Comparison of ENCODE assay signal across 1 cellular context in the genomic region with DNA sequence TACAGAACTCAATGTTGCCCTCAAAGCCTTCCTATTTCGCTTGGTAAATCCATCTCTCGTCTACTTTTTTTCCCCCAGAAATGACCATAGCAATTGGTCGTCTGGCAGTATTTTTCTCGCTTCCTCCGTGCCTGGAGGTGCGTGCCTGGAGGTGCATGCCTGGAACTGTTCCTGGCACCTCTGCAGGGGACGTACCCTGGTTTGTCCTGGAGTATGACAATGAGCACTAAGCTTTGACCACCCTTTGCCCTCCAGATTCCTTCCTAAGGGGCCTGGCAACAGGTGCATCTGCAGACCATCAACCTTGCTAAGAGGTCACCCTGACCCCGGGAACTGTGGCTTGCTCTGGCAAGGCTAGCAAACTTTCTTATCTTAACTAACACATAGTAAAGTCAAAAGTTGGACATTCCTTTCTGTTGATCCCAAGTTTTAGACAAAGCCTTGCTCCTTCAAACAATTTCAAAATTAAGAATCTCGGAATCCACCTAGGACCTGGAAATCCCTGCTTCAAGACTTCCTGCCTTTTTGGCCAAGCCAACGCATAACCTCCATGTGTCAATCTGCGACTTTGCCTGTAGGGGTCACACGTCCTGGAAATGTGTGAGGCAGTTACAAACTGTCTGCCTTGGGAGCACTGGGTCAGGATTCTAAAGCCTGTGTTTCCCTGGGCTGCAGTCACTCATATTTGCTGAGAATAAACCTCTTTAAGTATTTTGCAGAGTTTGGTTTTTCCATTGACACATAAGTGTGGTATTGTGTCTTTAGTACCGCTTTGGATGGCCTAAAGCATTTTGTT.
TF ChIP-seq lines count a peak whose summit lies in the region.

No MANE protein-coding gene starts in this region.

TF ChIP-seq in neural cell, 6 proteins besides CTCF, POLR2A, EP300 and RAD21 (continued from another document):
- TF ChIP-seq, protein P1, sequence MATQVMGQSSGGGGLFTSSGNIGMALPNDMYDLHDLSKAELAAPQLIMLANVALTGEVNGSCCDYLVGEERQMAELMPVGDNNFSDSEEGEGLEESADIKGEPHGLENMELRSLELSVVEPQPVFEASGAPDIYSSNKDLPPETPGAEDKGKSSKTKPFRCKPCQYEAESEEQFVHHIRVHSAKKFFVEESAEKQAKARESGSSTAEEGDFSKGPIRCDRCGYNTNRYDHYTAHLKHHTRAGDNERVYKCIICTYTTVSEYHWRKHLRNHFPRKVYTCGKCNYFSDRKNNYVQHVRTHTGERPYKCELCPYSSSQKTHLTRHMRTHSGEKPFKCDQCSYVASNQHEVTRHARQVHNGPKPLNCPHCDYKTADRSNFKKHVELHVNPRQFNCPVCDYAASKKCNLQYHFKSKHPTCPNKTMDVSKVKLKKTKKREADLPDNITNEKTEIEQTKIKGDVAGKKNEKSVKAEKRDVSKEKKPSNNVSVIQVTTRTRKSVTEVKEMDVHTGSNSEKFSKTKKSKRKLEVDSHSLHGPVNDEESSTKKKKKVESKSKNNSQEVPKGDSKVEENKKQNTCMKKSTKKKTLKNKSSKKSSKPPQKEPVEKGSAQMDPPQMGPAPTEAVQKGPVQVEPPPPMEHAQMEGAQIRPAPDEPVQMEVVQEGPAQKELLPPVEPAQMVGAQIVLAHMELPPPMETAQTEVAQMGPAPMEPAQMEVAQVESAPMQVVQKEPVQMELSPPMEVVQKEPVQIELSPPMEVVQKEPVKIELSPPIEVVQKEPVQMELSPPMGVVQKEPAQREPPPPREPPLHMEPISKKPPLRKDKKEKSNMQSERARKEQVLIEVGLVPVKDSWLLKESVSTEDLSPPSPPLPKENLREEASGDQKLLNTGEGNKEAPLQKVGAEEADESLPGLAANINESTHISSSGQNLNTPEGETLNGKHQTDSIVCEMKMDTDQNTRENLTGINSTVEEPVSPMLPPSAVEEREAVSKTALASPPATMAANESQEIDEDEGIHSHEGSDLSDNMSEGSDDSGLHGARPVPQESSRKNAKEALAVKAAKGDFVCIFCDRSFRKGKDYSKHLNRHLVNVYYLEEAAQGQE (IDR thresholded peaks at IDR 0.05; ENCODE audit: borderline replicate concordance) = no peak
- TF ChIP-seq POLR2AphosphoS5 (IDR thresholded peaks at IDR 0.05) = no peak
- TF ChIP-seq SMC3 (conservative IDR thresholded peaks at IDR 0.05; ENCODE audit: poor library complexity) = no peak
- TF ChIP-seq MXI1 (conservative IDR thresholded peaks at IDR 0.05; ENCODE audit: poor library complexity, severe bottlenecking) = no peak
